28 cellular contexts compared by ENCODE assay signal in the genomic region with DNA sequence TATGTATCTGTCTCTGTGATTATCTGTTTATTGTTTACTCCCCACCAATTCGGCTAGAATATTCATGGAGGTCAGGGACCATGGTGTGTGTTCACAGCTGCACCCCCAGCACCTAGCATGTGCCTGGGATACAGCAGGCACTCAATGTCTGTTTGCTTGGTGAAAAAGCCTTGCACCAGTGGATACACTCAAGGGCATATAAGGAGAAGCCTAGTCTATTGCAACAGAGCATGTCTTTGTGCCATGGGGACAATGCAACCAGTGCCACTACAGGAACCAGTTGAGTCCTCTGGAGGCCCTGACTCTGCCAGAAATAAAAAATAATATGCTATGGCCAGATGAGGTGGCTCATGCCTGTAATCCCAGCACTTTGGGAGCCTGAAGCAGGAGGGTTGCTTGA.
"Had no signal": no experiment of that assay in that cellular context is flagged by ENCODE, and none has a peak within 500 bp of the region (broad histone marks: within the 10 kb centered on the region; RNA-seq: fewer than 3 reads in every experiment).

No MANE protein-coding gene starts in this region.

- H3K4me1 ChIP-seq: left lung, lower lobe of right lung, pancreas, prostate gland, uterus had no signal

- H3K36me3 ChIP-seq: pancreas, uterus had no signal

- H3K4me2 ChIP-seq: smooth muscle cell had no signal

- H3K4me3 ChIP-seq: heart left ventricle, left lung, lower lobe of right lung, mucosa of descending colon, pancreas, prostate gland, smooth muscle cell, tibial nerve, uterus had no signal

- H3K27ac ChIP-seq: left lung, lower lobe of right lung, pancreas, prostate gland, tibial nerve, uterus had no signal

- ATAC-seq: heart left ventricle; left colon; left lung; lower lobe of right lung; mucosa of descending colon; naive thymus-derived CD4-positive, alpha-beta T cell; pancreas; right cardiac atrium; stimulated activated memory B cell treated with anti-CD40 and anti-IgM and Interleukin-4, amounts not matched to agents 10 μg/mL and 1 μg/mL and 100 μg/mL, for 72 hours; stimulated activated naive CD8-positive, alpha-beta T cell treated with anti-CD3 and anti-CD28 coated beads, Interleukin-15, amount 100 ng/mL, for 72 hours had no signal

- DNase-seq: heart left ventricle; hypothalamus; immature natural killer cell; kidney; left colon; left lung; lower lobe of right lung; mammary epithelial cell; mesenchymal stem cell; mucosa of descending colon; naive thymus-derived CD4-positive, alpha-beta T cell; nucleus accumbens; pancreas; posterior cingulate gyrus; retina; right cardiac atrium; stimulated activated CD4-positive, alpha-beta T cell treated with anti-CD3 and anti-CD28 coated beads, Interleukin-1b, Interleukin-23, amount 100 ng/mL, for 48 hours; stimulated activated CD4-positive, alpha-beta T cell treated with anti-CD3 and anti-CD28 coated beads, Interleukin-2, amount 100 ng/mL, for 48 hours; stimulated activated CD4-positive, alpha-beta T cell treated with anti-CD3 and anti-CD28 coated beads, Interleukin-4, amount 100 ng/mL, for 4 hours; stimulated activated CD8-positive, alpha-beta memory T cell treated with anti-CD3 and anti-CD28 coated beads, Interleukin-4, amount 100 ng/mL, for 48 hours; stimulated activated naive CD4-positive, alpha-beta T cell treated with Interleukin-2 at 50 U/mL for 16 hours; stimulated activated naive CD8-positive, alpha-beta T cell treated with anti-CD3 and anti-CD28 coated beads, Interleukin-15, amount 100 ng/mL, for 72 hours; uterus had no signal

- FAIRE-seq: islet of Langerhans, kidney, pancreas had no signal

- H3K9me3 ChIP-seq: pancreas, prostate gland, uterus had no signal

- H3K27me3 ChIP-seq: heart left ventricle, left lung, pancreas, tibial nerve, uterus had no signal
